In genomic region chrX:122184791-122185190, GRCh38 we compare ENCODE assay signal across 30 cellular contexts.
DNase-seq lines count a peak whose midpoint lies in the region; ATAC-seq, FAIRE-seq and TF ChIP-seq lines count a peak whose summit lies in the region.
"Had no signal": no experiment of that assay in that cellular context is flagged by ENCODE, and none has a peak within 500 bp of the region (broad histone marks: within the 10 kb centered on the region; RNA-seq: fewer than 3 reads in every experiment).

No MANE protein-coding gene starts in this region.

- no peaks in the 10 kb centered on the region for H3K9me3 ChIP-seq in A549
- H3K9me3 ChIP-seq in HEK293 (ENCODE audit: control insufficient read depth, insufficient read depth, low read depth, low read length) = peaks cover 2% of the 10 kb centered on the region; the same call in 1 of the 2 replicates
- H3K9me3 ChIP-seq: BE2C, Caco-2 had no signal

- TF ChIP-seq RAD21 in A549 (conservative IDR thresholded peaks at IDR 0.05 in 1 of 2, IDR thresholded peaks at IDR 0.05 in 1 of 2) = no peak

- H3K27ac ChIP-seq in A549 (no peak overlapping the region), HEK293 (ENCODE audit: extremely low read depth, low read depth, low read length) (no peak overlapping the region)
- H3K27ac ChIP-seq: 22Rv1; BLaER1; BLaER1 treated with 17β-estradiol and CSF1 and Interleukin-3, amounts not matched to agents 10 nM and 100 nM; C4-2B had no signal

- H3K4me1 ChIP-seq in A549 = no peaks in the 10 kb centered on the region
- H3K4me1 ChIP-seq in HEK293 (ENCODE audit: control insufficient read depth, insufficient read depth, low read length) = no peaks in the 10 kb centered on the region
- H3K4me1 ChIP-seq: BE2C; BLaER1; BLaER1 treated with 17β-estradiol and CSF1 and Interleukin-3, amounts not matched to agents 10 nM and 100 nM; Caco-2 had no signal

- no peak for ATAC-seq in A549
- no peak for ATAC-seq in GM21825 (IDR thresholded peaks at IDR 0.05; ENCODE audit: unreplicated experiment)
- ATAC-seq: CD8-positive, alpha-beta T cell had no signal

- FAIRE-seq in A549 (lab: Jason Lieb, UNC) = no peak
- FAIRE-seq: A204.1, D721Med had no signal

- no peak overlapping the region for H3K4me2 ChIP-seq in A549
- H3K4me2 ChIP-seq: BLaER1; BLaER1 treated with 17β-estradiol and CSF1 and Interleukin-3, amounts not matched to agents 10 nM and 100 nM had no signal

- TF ChIP-seq POLR2A in A549 (IDR thresholded peaks at IDR 0.05; ENCODE audit: low read length) = no peak

- POLR2A ChIA-PET in A549 (lab: Yijun Ruan, JAX) (no interaction called here), HEK293 (lab: Yijun Ruan, JAX) (no interaction called here)

- no peaks in the 10 kb centered on the region for H3K36me3 ChIP-seq in HEK293 (ENCODE audit: control insufficient read depth in 2 of 2, insufficient read depth in 1 of 2, low read length in 2 of 2)
- H3K36me3 ChIP-seq: BE2C; BLaER1; BLaER1 treated with 17β-estradiol and CSF1 and Interleukin-3, amounts not matched to agents 10 nM and 100 nM had no signal

- TF ChIP-seq CTCF in A549 (IDR thresholded peaks at IDR 0.05) (no peak), HEK293 (tag by site-specific recombination; IDR thresholded peaks at IDR 0.05) (no peak)

- DNase-seq in A549 (ENCODE audit: low read depth in 1 of 2, low spot score in 1 of 2) (no peak), midbrain (lab: John Stamatoyannopoulos, UW) (no peak)
- DNase-seq: 8988T; ACHN; AML-193; BE2C; C1 segment of cervical spinal cord; Caco-2; Calu3; CD4-positive, alpha-beta memory T cell; CD4-positive, alpha-beta T cell; CD4-positive, CD25-positive, alpha-beta regulatory T cell; CD8-positive, alpha-beta memory T cell; CD8-positive, alpha-beta T cell; COR-L47; DMS 273 treated with DMSO at 0.1 percent for 48 hours; DMS153; DMS53; DMS79; DMS79 treated with DMSO at 0.1 percent for 48 hours; DND-41; EL had no signal

- no peak for TF ChIP-seq EP300 in A549 (IDR thresholded peaks at IDR 0.05)

- 0% methylated on average over 1 of the region's 1 CpG for WGBS in A549 (ENCODE audit: missing lambda C conversion rate)

- CTCF ChIA-PET in A549 (lab: Yijun Ruan, JAX) = no interaction called here
- CTCF ChIA-PET in HEK293 (lab: Yijun Ruan, JAX) = no interaction called here

- no peak overlapping the region for H3K4me3 ChIP-seq in A549
- H3K4me3 ChIP-seq in HEK293 (ENCODE audit: low read depth, low read length) = no peak overlapping the region
- H3K4me3 ChIP-seq: BLaER1; BLaER1 treated with 17β-estradiol and CSF1 and Interleukin-3, amounts not matched to agents 10 nM and 100 nM had no signal

TF ChIP-seq in A549, 52 proteins besides CTCF, POLR2A, EP300 and RAD21:
- TF ChIP-seq BHLHE40 (IDR thresholded peaks at IDR 0.05; ENCODE audit: low read depth, low read length) (no peak), ZFP36 (IDR thresholded peaks at IDR 0.05; ENCODE audit: borderline replicate concordance, partially characterized antibody) (peak; percentile 56)

TF ChIP-seq in HEK293, 187 proteins besides CTCF, POLR2A, EP300 and RAD21:
- peak; percentile 85 for TF ChIP-seq ZNF585B (tag by site-specific recombination; IDR thresholded peaks at IDR 0.05)
- TF ChIP-seq ZNF37A (tag by site-specific recombination; IDR thresholded peaks at IDR 0.05) = no peak
